Comparison of ENCODE assay signal across 7 cellular contexts in genomic region chr11:123653405-123653996, GRCh38. TPM values are rescaled to one million over a fixed set of nuclear protein-coding genes. Genes with fewer than 3 reads are reported as not detected.
DNase-seq lines count a peak whose midpoint lies in the region; ATAC-seq, FAIRE-seq and TF ChIP-seq lines count a peak whose summit lies in the region.

No MANE protein-coding gene starts in this region.

- H3K27ac ChIP-seq in pancreas, result peak overlapping the region in 1 of 4 donors; percentile 66

- intact Hi-C loops in pancreas (cut with DNase I), result no loop called here

- H3K27me3 ChIP-seq in pancreas, result peaks cover 0 to 15% (median 0%) of the 10 kb centered on the region in 4 donors

- H3K36me3 ChIP-seq in pancreas, result no peaks in the 10 kb centered on the region

- H3K9me3 ChIP-seq in pancreas, result no peaks in the 10 kb centered on the region

- 8 to 10% methylated on average over 20 to 21 of the region's 21 CpGs for WGBS in pancreas, 2 donors

- H3K4me3 ChIP-seq in epithelial cell of esophagus (ENCODE audit: low read length), result peak overlapping the region; percentile 46
- H3K4me3 ChIP-seq in pancreas, result peak overlapping the region; percentile 53 to 78 (median 74)

- H3K4me1 ChIP-seq in pancreas, result peaks cover 0 to 4% (median 0%) of the 10 kb centered on the region in 3 donors

- ATAC-seq in pancreas, result peak; percentile 3 to 37 (median 24)
- ATAC-seq in HG02884 (IDR thresholded peaks at IDR 0.05; ENCODE audit: unreplicated experiment), result no peak
- ATAC-seq in GM18520 (IDR thresholded peaks at IDR 0.05; ENCODE audit: unreplicated experiment), result no peak
- no peak for ATAC-seq in GM19035 (IDR thresholded peaks at IDR 0.05; ENCODE audit: unreplicated experiment)

- in situ Hi-C loops in G401 (cut with HindIII; ENCODE audit: low sequenced_read_pairs), result no loop called here

- no peak for FAIRE-seq in pancreas (lab: Jason Lieb, UNC)

- no peak for TF ChIP-seq CTCF in epithelial cell of esophagus (IDR thresholded peaks at IDR 0.05; ENCODE audit: insufficient read depth, low read depth, low read length, missing control alignments)
- TF ChIP-seq CTCF in pancreas (IDR thresholded peaks at IDR 0.05), result no peak

- DNase-seq in G401 (ENCODE audit: low spot score) (peak; percentile 59), NCI-H524 (lab: John Stamatoyannopoulos, UW) (peak; percentile 38 to 80), epithelial cell of esophagus (ENCODE audit: low read depth) (peak; percentile 5), pancreas (peak in 1 of 6 donors; percentile 9)

RNA-seq across cellular contexts. Expression of gene SCN3B, which starts 0.9 kb away (rescaled TPM):
- total RNA-seq in G401 (2014; rRNA removed; shearing (Covaris generic)), result not detected in 2 replicates
- 1 to 10 TPM in 3 of 6 donors, under 1 TPM in 3; 0.44 to 1.7 (median 0.92) TPM for total RNA-seq in pancreas
- 1 to 10 TPM in 1 of 2 donors, under 1 TPM in 1; 0.87 to 4.5 TPM for polyA plus RNA-seq in pancreas

Comparison
In these comparisons a context has a peak if more than half of its experiments do, and no peak if none do; other contexts are left out.
1. ATAC-seq: peak in pancreas (4 of 4); none in HG02884 (single experiment), GM18520 (single experiment) and GM19035 (single experiment).